14 cellular contexts compared by ENCODE assay signal in genomic region chr6:54892831-54893230, GRCh38. TPM values are rescaled to one million over a fixed set of nuclear protein-coding genes. Genes with fewer than 3 reads are reported as not detected.
A peak's percentile ranks its signal among the peaks of the same experiment; 100 is the strongest.
DNase-seq lines count a peak whose midpoint lies in the region; ATAC-seq and TF ChIP-seq lines count a peak whose summit lies in the region.
"Had no signal": no experiment of that assay in that cellular context is flagged by ENCODE, and none has a peak within 500 bp of the region (broad histone marks: within the 10 kb centered on the region; RNA-seq: fewer than 3 reads in every experiment).

No MANE protein-coding gene starts in this region.

- H3K27me3 Mint-ChIP-seq in activated CD4-positive, alpha-beta memory T cell treated with anti-CD3 and anti-CD28 coated beads, Interleukin-2, amount 10 ng/mL, durations not matched to agents 7 days and 5 days = no peaks in the 10 kb centered on the region
- H3K27me3 Mint-ChIP-seq: stimulated activated naive B cell treated with anti-CD40 and anti-IgM and Interleukin-4, amounts not matched to agents 10 μg/mL and 1 μg/mL and 100 μg/mL, for 72 hours had no signal

- H3K4me3 Mint-ChIP-seq in activated CD4-positive, alpha-beta memory T cell treated with anti-CD3 and anti-CD28 coated beads, Interleukin-2, amount 10 ng/mL, durations not matched to agents 7 days and 5 days = no peak overlapping the region
- H3K4me3 Mint-ChIP-seq: stimulated activated naive B cell treated with anti-CD40 and anti-IgM and Interleukin-4, amounts not matched to agents 10 μg/mL and 1 μg/mL and 100 μg/mL, for 72 hours had no signal

- H3K4me3 ChIP-seq in BJ (ENCODE audit: low read depth, low read length) (no peak overlapping the region), brain microvascular endothelial cell (ENCODE audit: low read depth, low read length) (no peak overlapping the region), mesenchymal stem cell (ENCODE audit: insufficient read depth in 1 of 2, low read depth in 1 of 2, low read length in 2 of 2) (no peak overlapping the region)

- H2BK120ac ChIP-seq in mesenchymal stem cell (ENCODE audit: low read depth, low read length) = no peak overlapping the region

- no peak overlapping the region for H2AK5ac ChIP-seq in mesenchymal stem cell (ENCODE audit: low read length, severe bottlenecking)

- POLR2A ChIA-PET in BJ (lab: Charles Lee) = no interaction called here
- POLR2A ChIA-PET in activated CD4-positive, alpha-beta memory T cell treated with anti-CD3 and anti-CD28 coated beads, Interleukin-2, amount 10 ng/mL, durations not matched to agents 7 days and 5 days (lab: Charles Lee) = no interaction called here

- no peak overlapping the region for H3K4me2 ChIP-seq in mesenchymal stem cell (ENCODE audit: low read length, poor library complexity, severe bottlenecking)

- in situ Hi-C loops in brain microvascular endothelial cell (cut with HindIII; ENCODE audit: low pct_ligation_motif_present, low sequenced_read_pairs) = no loop called here

- H3K4ac ChIP-seq in mesenchymal stem cell (ENCODE audit: low read depth in 1 of 2, low read length in 2 of 2) = no peak overlapping the region

- no peak for TF ChIP-seq CTCF in BJ (IDR thresholded peaks at IDR 0.05; ENCODE audit: insufficient read depth, low read depth, low read length)
- TF ChIP-seq CTCF in brain microvascular endothelial cell (IDR thresholded peaks at IDR 0.05; ENCODE audit: low read depth, low read length, missing control alignments) = no peak

- no peak overlapping the region for H2BK5ac ChIP-seq in mesenchymal stem cell (ENCODE audit: low read depth, low read length, poor library complexity, severe bottlenecking)

- no peaks in the 10 kb centered on the region for H3K9me3 Mint-ChIP-seq in activated CD4-positive, alpha-beta memory T cell treated with anti-CD3 and anti-CD28 coated beads, Interleukin-2, amount 10 ng/mL, durations not matched to agents 7 days and 5 days
- H3K9me3 Mint-ChIP-seq: stimulated activated naive B cell treated with anti-CD40 and anti-IgM and Interleukin-4, amounts not matched to agents 10 μg/mL and 1 μg/mL and 100 μg/mL, for 72 hours had no signal

- no peak overlapping the region for H4K8ac ChIP-seq in mesenchymal stem cell (ENCODE audit: low read length)

- no peaks in the 10 kb centered on the region for H3K79me1 ChIP-seq in mesenchymal stem cell (replicated peaks; ENCODE audit: low read length, poor library complexity, severe bottlenecking)

- no peak overlapping the region for H2BK15ac ChIP-seq in mesenchymal stem cell (ENCODE audit: low read depth, poor library complexity, severe bottlenecking)

- no peaks in the 10 kb centered on the region for H3K4me1 ChIP-seq in mesenchymal stem cell (ENCODE audit: control insufficient read depth, insufficient read depth, low read depth, low read length)

- CTCF ChIA-PET in BJ (lab: Yijun Ruan, JAX) = no interaction called here
- CTCF ChIA-PET in activated CD4-positive, alpha-beta memory T cell treated with anti-CD3 and anti-CD28 coated beads, Interleukin-2, amount 10 ng/mL, durations not matched to agents 7 days and 5 days (lab: Charles Lee) = no interaction called here

- no peak overlapping the region for H3K23ac ChIP-seq in mesenchymal stem cell (ENCODE audit: low read length in 2 of 2)

- no peak overlapping the region for H2AFZ ChIP-seq in mesenchymal stem cell (ENCODE audit: low read depth, low read length)

- no peak overlapping the region for H3K9ac ChIP-seq in mesenchymal stem cell (ENCODE audit: low read length)

- no peak overlapping the region for H3K14ac ChIP-seq in mesenchymal stem cell (ENCODE audit: low read length in 2 of 2)

- peak; percentile 26 for DNase-seq in BJ (ENCODE audit: low read depth)
- peak; percentile 70 for DNase-seq in LHCN-M2 (ENCODE audit: low read depth)
- peak; percentile 9 for DNase-seq in brain microvascular endothelial cell
- peak; percentile 63 for DNase-seq in mesenchymal stem cell
- no peak for DNase-seq in SKM-1 treated with dmso at 0.1 percent for 144 hours (lab: John Stamatoyannopoulos, UW; ENCODE audit: unreplicated experiment)
- DNase-seq in activated CD4-positive, alpha-beta memory T cell treated with anti-CD3 and anti-CD28 coated beads, Interleukin-2, amount 10 ng/mL, durations not matched to agents 7 days and 5 days = no peak
- no peak for DNase-seq in stimulated activated CD4-positive, alpha-beta T cell treated with anti-CD3 and anti-CD28 coated beads, Interleukin-4, amount 100 ng/mL, for 4 hours
- DNase-seq: activated CD4-positive, alpha-beta T cell treated with anti-CD3 and anti-CD28 coated beads for 48 hours; central memory CD4-positive, alpha-beta T cell; NCI-H1417 treated with DMSO at 0.1 percent for 48 hours; NCI-H748 treated with DMSO at 0.1 percent for 48 hours; stimulated activated naive B cell treated with anti-CD40 and anti-IgM and Interleukin-4, amounts not matched to agents 10 μg/mL and 1 μg/mL and 100 μg/mL, for 72 hours had no signal

- H3K27me3 ChIP-seq in BJ (ENCODE audit: control insufficient read depth, insufficient read depth, low read length) (no peaks in the 10 kb centered on the region), brain microvascular endothelial cell (replicated peaks) (no peaks in the 10 kb centered on the region), mesenchymal stem cell (ENCODE audit: control insufficient read depth in 1 of 2, insufficient read depth in 1 of 2, low read length in 2 of 2) (no peaks in the 10 kb centered on the region)

- H3K27ac Mint-ChIP-seq in activated CD4-positive, alpha-beta memory T cell treated with anti-CD3 and anti-CD28 coated beads, Interleukin-2, amount 10 ng/mL, durations not matched to agents 7 days and 5 days = no peak overlapping the region
- H3K27ac Mint-ChIP-seq: activated T-helper 2 cell treated with anti-CD3 and anti-CD28 coated beads, Interferon-gamma antibody, Interleukin-2, Interleukin-4, amounts not matched to agents 10 μg/mL and 5 μg/mL and 100 μg/mL, durations not matched to agents 14 hours and 24 hours and 36 hours; stimulated activated naive B cell treated with anti-CD40 and anti-IgM and Interleukin-4, amounts not matched to agents 10 μg/mL and 1 μg/mL and 100 μg/mL, for 72 hours had no signal

- no peak for ATAC-seq in GM19324 (IDR thresholded peaks at IDR 0.05; ENCODE audit: low FRiP score, unreplicated experiment)
- ATAC-seq: stimulated activated naive B cell treated with anti-CD40 and anti-IgM and Interleukin-4, amounts not matched to agents 10 μg/mL and 1 μg/mL and 100 μg/mL, for 72 hours had no signal

- no peaks in the 10 kb centered on the region for H3K9me3 ChIP-seq in mesenchymal stem cell (ENCODE audit: control insufficient read depth, low read length)

- H3K36me3 ChIP-seq in BJ (ENCODE audit: control insufficient read depth, insufficient read depth, low read length) (no peaks in the 10 kb centered on the region), brain microvascular endothelial cell (replicated peaks) (no peaks in the 10 kb centered on the region), mesenchymal stem cell (ENCODE audit: control insufficient read depth in 1 of 2, insufficient read depth in 2 of 2, low read depth in 1 of 2, low read length in 2 of 2) (no peaks in the 10 kb centered on the region)

- WGBS in mesenchymal stem cell = 100% methylated on average over 1 of the region's 1 CpG

- H4K91ac ChIP-seq in mesenchymal stem cell (ENCODE audit: low read length) = no peak overlapping the region

- H3K18ac ChIP-seq in mesenchymal stem cell (ENCODE audit: low read depth in 1 of 2, low read length in 2 of 2) = no peak overlapping the region

- no peaks in the 10 kb centered on the region for H3K4me1 Mint-ChIP-seq in activated CD4-positive, alpha-beta memory T cell treated with anti-CD3 and anti-CD28 coated beads, Interleukin-2, amount 10 ng/mL, durations not matched to agents 7 days and 5 days
- H3K4me1 Mint-ChIP-seq: stimulated activated naive B cell treated with anti-CD40 and anti-IgM and Interleukin-4, amounts not matched to agents 10 μg/mL and 1 μg/mL and 100 μg/mL, for 72 hours had no signal

- no peaks in the 10 kb centered on the region for H3K36me3 Mint-ChIP-seq in activated CD4-positive, alpha-beta memory T cell treated with anti-CD3 and anti-CD28 coated beads, Interleukin-2, amount 10 ng/mL, durations not matched to agents 7 days and 5 days (ENCODE audit: low read depth)
- H3K36me3 Mint-ChIP-seq: stimulated activated naive B cell treated with anti-CD40 and anti-IgM and Interleukin-4, amounts not matched to agents 10 μg/mL and 1 μg/mL and 100 μg/mL, for 72 hours had no signal

- no peak overlapping the region for H2BK12ac ChIP-seq in mesenchymal stem cell (ENCODE audit: low read length in 2 of 2)

- H3K27ac ChIP-seq in brain microvascular endothelial cell (no peak overlapping the region), mesenchymal stem cell (ENCODE audit: low read length, poor library complexity, severe bottlenecking) (no peak overlapping the region)

RNA-seq across cellular contexts. Expression of gene FAM83B, which starts 46.3 kb away (rescaled TPM):
- polyA plus RNA-seq in BJ (2011; rRNA removed) = not detected in 2 replicates
- polyA minus RNA-seq in BJ (2011; rRNA and poly(A)+ RNA removed) = not detected in 2 replicates
- not detected in 2 replicates for total RNA-seq in LHCN-M2 (2014; rRNA removed)
- polyA plus RNA-seq in LHCN-M2 (2012) = not detected
- 0.04 TPM for polyA plus RNA-seq in mesenchymal stem cell (2013, experiment 1 of 2)
- polyA plus RNA-seq in mesenchymal stem cell (2013, experiment 2 of 2) = 0.04 TPM
- total RNA-seq in activated CD4-positive, alpha-beta memory T cell treated with anti-CD3 and anti-CD28 coated beads, Interleukin-2, amount 10 ng/mL, durations not matched to agents 7 days and 5 days = not detected
- total RNA-seq: activated T-helper 2 cell treated with anti-CD3 and anti-CD28 coated beads, Interferon-gamma antibody, Interleukin-2, Interleukin-4, amounts not matched to agents 10 μg/mL and 5 μg/mL and 100 μg/mL, durations not matched to agents 14 hours and 24 hours and 36 hours had no signal

Comparison
In these comparisons a context has a peak if more than half of its experiments do, and no peak if none do; other contexts are left out.
1. DNase-seq: peak in BJ (single experiment), LHCN-M2 (single experiment), brain microvascular endothelial cell (single experiment) and mesenchymal stem cell (single experiment); none in SKM-1 treated with dmso at 0.1 percent for 144 hours (single experiment), activated CD4-positive, alpha-beta memory T cell treated with anti-CD3 and anti-CD28 coated beads, Interleukin-2, amount 10 ng/mL, durations not matched to agents 7 days and 5 days (single experiment) and stimulated activated CD4-positive, alpha-beta T cell treated with anti-CD3 and anti-CD28 coated beads, Interleukin-4, amount 100 ng/mL, for 4 hours (0 of 2).